Comparison of ENCODE assay signal across 10 cellular contexts in the genomic region with DNA sequence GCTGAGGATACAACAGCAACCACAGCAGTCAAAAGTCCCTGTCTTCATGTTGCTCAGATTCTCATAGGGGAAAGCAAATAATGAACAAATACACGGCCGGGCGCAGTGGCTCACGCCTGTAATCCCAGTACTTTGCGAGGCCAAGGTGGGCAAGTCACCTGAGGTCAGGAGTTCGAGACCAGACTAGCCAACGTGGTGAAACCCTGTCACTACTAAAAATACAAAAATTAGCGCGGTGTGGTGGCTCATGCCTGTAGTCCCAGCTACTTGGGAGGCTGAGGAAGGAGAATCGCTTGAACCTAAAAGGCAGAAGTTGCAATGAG. TPM values are rescaled to one million over a fixed set of nuclear protein-coding genes. Genes with fewer than 3 reads are reported as not detected.
DNase-seq lines count a peak whose midpoint lies in the region; ATAC-seq and TF ChIP-seq lines count a peak whose summit lies in the region.
"Not testable (repeated sequence)": the region's sequence is repeated elsewhere in the genome, so short reads cannot be mapped to it uniquely, and the experiment has no call there.
"Had no signal": no experiment of that assay in that cellular context is flagged by ENCODE, and none has a peak within 500 bp of the region (broad histone marks: within the 10 kb centered on the region; RNA-seq: fewer than 3 reads in every experiment).

No MANE protein-coding gene starts in this region.

- CTCF ChIA-PET in CD4-positive, alpha-beta T cell (lab: Charles Lee) = not testable (repeated sequence)

- intact Hi-C loops in CD4-positive, alpha-beta T cell (cut with DNase I, micrococcal nuclease) = loop anchor here in 1 of 2 experiments (2.0 kb wide), 1 partner anchor 21 kb away; a partner anchor contains a TSS
- intact Hi-C loops in tibial artery (cut with DNase I; ENCODE audit: low total_unique reads) = not testable (repeated sequence)

- TF ChIP-seq CTCF in CD4-positive, alpha-beta T cell (IDR thresholded peaks at IDR 0.05); WERI-Rb-1 (IDR thresholded peaks at IDR 0.05; ENCODE audit: low read depth, low read length); lung (IDR thresholded peaks at IDR 0.05; ENCODE audit: control extremely low read depth, extremely low read depth); progenitor cell of endocrine pancreas (IDR thresholded peaks at IDR 0.05; ENCODE audit: unreplicated experiment); tibial artery (IDR thresholded peaks at IDR 0.05): not testable (repeated sequence)

- H3K4me1 Mint-ChIP-seq in CD4-positive, alpha-beta T cell (ENCODE audit: low read depth) = peaks cover 24% of the 10 kb centered on the region
- peaks cover 2 to 11% (median 7%) of the 10 kb centered on the region in 3 donors for H3K4me1 Mint-ChIP-seq in IgD-negative memory B cell
- H3K4me1 Mint-ChIP-seq in activated naive CD8-positive, alpha-beta T cell treated with anti-CD3 and anti-CD28 coated beads for 36 hours; progenitor cell of endocrine pancreas (ENCODE audit: low read depth): not testable (repeated sequence)

- ATAC-seq in CD4-positive, alpha-beta T cell (ENCODE audit: poor library complexity); lung (ENCODE audit: insufficient read depth, low FRiP score): not testable (repeated sequence)

- H3K27me3 Mint-ChIP-seq in CD4-positive, alpha-beta T cell; IgD-negative memory B cell; activated naive CD8-positive, alpha-beta T cell treated with anti-CD3 and anti-CD28 coated beads for 36 hours; progenitor cell of endocrine pancreas: not testable (repeated sequence)

- POLR2A ChIA-PET in CD4-positive, alpha-beta T cell (lab: Charles Lee) = interaction anchor here (0.5 to 1.9 kb wide), 7 partner anchors 19 to 1040 kb away, joined by 4 to 33 read pairs (median 6); a partner anchor contains a TSS

- H3K36me3 ChIP-seq in WERI-Rb-1; lung (ENCODE audit: control insufficient read depth in 2 of 2, insufficient read depth in 2 of 2, low read length in 2 of 2); tibial artery: not testable (repeated sequence)

- not testable (repeated sequence) for H3K9me3 Mint-ChIP-seq in CD4-positive, alpha-beta T cell; IgD-negative memory B cell; activated naive CD8-positive, alpha-beta T cell treated with anti-CD3 and anti-CD28 coated beads for 36 hours; progenitor cell of endocrine pancreas (ENCODE audit: low read depth)

- 18 to 30% methylated on average over 10 of the region's 10 CpGs for WGBS in lung, 2 donors

- not testable (repeated sequence) for H3K36me3 Mint-ChIP-seq in CD4-positive, alpha-beta T cell (ENCODE audit: low read depth); IgD-negative memory B cell; activated naive CD8-positive, alpha-beta T cell treated with anti-CD3 and anti-CD28 coated beads for 36 hours; progenitor cell of endocrine pancreas (ENCODE audit: insufficient read depth)

- H3K27ac Mint-ChIP-seq in CD4-positive, alpha-beta T cell = peak overlapping the region; percentile 90
- peak overlapping the region; percentile 63 to 93 (median 91) for H3K27ac Mint-ChIP-seq in IgD-negative memory B cell
- H3K27ac Mint-ChIP-seq in activated naive CD8-positive, alpha-beta T cell treated with anti-CD3 and anti-CD28 coated beads for 36 hours = peak overlapping the region; percentile 51
- not testable (repeated sequence) for H3K27ac Mint-ChIP-seq in progenitor cell of endocrine pancreas

- not testable (repeated sequence) for DNase-seq in CD4-positive, alpha-beta T cell; WERI-Rb-1; activated naive CD8-positive, alpha-beta T cell treated with anti-CD3 and anti-CD28 coated beads for 36 hours; epithelial cell of prostate (ENCODE audit: low read depth, low spot score); lung (ENCODE audit: low spot score); progenitor cell of endocrine pancreas (ENCODE audit: low spot score, unreplicated experiment); tibial artery

- H3K4me3 ChIP-seq in WERI-Rb-1 (ENCODE audit: low read depth, low read length) (peak overlapping the region; percentile 46), tibial artery (peak overlapping the region; percentile 57 to 66)
- H3K4me3 ChIP-seq in lung = not testable (repeated sequence)

- H3K4me1 ChIP-seq in lung (ENCODE audit: control insufficient read depth in 2 of 2, insufficient read depth in 2 of 2, low read length in 2 of 2); tibial artery: not testable (repeated sequence)

- not testable (repeated sequence) for H3K27me3 ChIP-seq in CD4-positive, alpha-beta T cell (ENCODE audit: control insufficient read depth, insufficient read depth, low read length); WERI-Rb-1 (ENCODE audit: insufficient read depth, low read depth, severe bottlenecking); lung (ENCODE audit: control insufficient read depth, insufficient read depth); tibial artery

- not testable (repeated sequence) for H3K9me3 ChIP-seq in CD4-positive, alpha-beta T cell (ENCODE audit: control insufficient read depth, low read length); WERI-Rb-1 (ENCODE audit: severe bottlenecking); lung (ENCODE audit: control insufficient read depth in 2 of 2, insufficient read depth in 1 of 2, low read length in 1 of 2); tibial artery

- H3K27ac ChIP-seq in CD4-positive, alpha-beta T cell (ENCODE audit: low read depth, low read length) = peak overlapping the region; percentile 69
- not testable (repeated sequence) for H3K27ac ChIP-seq in WERI-Rb-1
- peak overlapping the region; percentile 67 for H3K27ac ChIP-seq in epithelial cell of prostate
- H3K27ac ChIP-seq in lung (ENCODE audit: low read depth in 1 of 2, low read length in 1 of 2) = peak overlapping the region; percentile 40 to 76
- H3K27ac ChIP-seq in tibial artery = peak overlapping the region; percentile 73 to 88

- H3K4me3 Mint-ChIP-seq in CD4-positive, alpha-beta T cell = peak overlapping the region; percentile 89
- peak overlapping the region; percentile 86 to 91 (median 88) for H3K4me3 Mint-ChIP-seq in IgD-negative memory B cell
- peak overlapping the region; percentile 72 for H3K4me3 Mint-ChIP-seq in activated naive CD8-positive, alpha-beta T cell treated with anti-CD3 and anti-CD28 coated beads for 36 hours
- peak overlapping the region; percentile 72 for H3K4me3 Mint-ChIP-seq in progenitor cell of endocrine pancreas (ENCODE audit: low read depth)

RNA-seq across cellular contexts. Expression of a gene that starts 4.2 kb away (rescaled TPM):
- not detected for total RNA-seq in CD4-positive, alpha-beta T cell
- polyA plus RNA-seq in IgD-negative memory B cell (0.19 TPM), lung (under 1 TPM; 0.12 to 0.27 TPM)
- not detected for total RNA-seq in activated naive CD8-positive, alpha-beta T cell treated with anti-CD3 and anti-CD28 coated beads for 36 hours
- total RNA-seq in lung (1 to 10 TPM in 1 of 2 donors, not detected in 1; 2.2 TPM), progenitor cell of endocrine pancreas (not detected in 2 replicates)
- total RNA-seq: left colon, renal cortical epithelial cell had no signal

RNA-seq across cellular contexts. Expression of a gene that starts 20.9 kb away (rescaled TPM):
- 100 to 1,000 TPM; 395 to 428 TPM for total RNA-seq in CD4-positive, alpha-beta T cell
- polyA plus RNA-seq in IgD-negative memory B cell (56.0 TPM), lung (100 to 1,000 TPM in 1 of 2 donors, 10 to 100 TPM in 1; 72.6 to 364 TPM)
- total RNA-seq in activated naive CD8-positive, alpha-beta T cell treated with anti-CD3 and anti-CD28 coated beads for 36 hours = 10 to 100 TPM; 63.1 to 67.6 TPM
- total RNA-seq in lung (100 to 1,000 TPM; 104 to 210 TPM), progenitor cell of endocrine pancreas (124 and 127 TPM in 2 replicates)

RNA-seq across cellular contexts. Expression of a gene that starts 35.8 kb away (rescaled TPM):
- total RNA-seq in CD4-positive, alpha-beta T cell = 10 to 100 TPM; 93.3 to 98.9 TPM
- polyA plus RNA-seq in IgD-negative memory B cell (91.2 TPM), lung (10 to 100 TPM; 51.4 to 83.5 TPM)
- total RNA-seq in activated naive CD8-positive, alpha-beta T cell treated with anti-CD3 and anti-CD28 coated beads for 36 hours = 10 to 100 TPM; 34.8 to 36.6 TPM
- total RNA-seq in lung (10 to 100 TPM; 29.7 to 99.4 TPM), progenitor cell of endocrine pancreas (40.3 and 43.5 TPM in 2 replicates)
